In the genomic region with DNA sequence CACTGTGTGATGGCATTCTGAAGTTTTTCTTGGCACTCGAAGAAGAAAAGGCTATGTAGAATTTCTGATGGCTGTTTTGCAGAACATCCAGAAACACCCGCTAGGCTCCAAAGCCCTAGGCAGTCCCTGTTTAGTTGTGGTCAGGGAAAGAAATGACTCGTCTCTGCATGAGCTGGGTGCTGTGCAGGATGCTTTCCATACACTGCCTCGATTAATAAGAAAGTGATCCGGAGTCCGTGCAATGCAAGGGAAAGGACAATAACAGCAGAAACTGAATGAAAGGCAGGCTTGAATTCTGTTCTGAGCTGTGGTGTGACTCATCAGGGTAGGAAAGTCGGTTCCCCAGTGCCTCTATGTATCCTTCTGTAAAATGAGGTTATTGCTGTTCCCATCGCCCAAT, we compare ENCODE assay signal across 17 cellular contexts. TPM values are rescaled to one million over a fixed set of nuclear protein-coding genes. Genes with fewer than 3 reads are reported as not detected.
A peak's percentile ranks its signal among the peaks of the same experiment; 100 is the strongest.
DNase-seq lines count a peak whose midpoint lies in the region; ATAC-seq and TF ChIP-seq lines count a peak whose summit lies in the region.
"Had no signal": no experiment of that assay in that cellular context is flagged by ENCODE, and none has a peak within 500 bp of the region (broad histone marks: within the 10 kb centered on the region; RNA-seq: fewer than 3 reads in every experiment).

No MANE protein-coding gene starts in this region.

- H3K27me3 Mint-ChIP-seq in T-helper 17 cell = peaks cover 7% of the 10 kb centered on the region
- H3K27me3 Mint-ChIP-seq: activated CD4-positive, alpha-beta T cell treated with anti-CD3 and anti-CD28 coated beads for 36 hours; activated naive CD8-positive, alpha-beta T cell; central memory CD8-positive, alpha-beta T cell; stimulated activated memory B cell treated with anti-CD40 and anti-IgM and Interleukin-4, amounts not matched to agents 10 μg/mL and 1 μg/mL and 100 μg/mL, for 72 hours had no signal

- peaks cover 4% of the 10 kb centered on the region for H3K36me3 Mint-ChIP-seq in T-helper 17 cell (ENCODE audit: low read depth)
- H3K36me3 Mint-ChIP-seq: activated naive CD8-positive, alpha-beta T cell; stimulated activated memory B cell treated with anti-CD40 and anti-IgM and Interleukin-4, amounts not matched to agents 10 μg/mL and 1 μg/mL and 100 μg/mL, for 72 hours had no signal

- H3K27me3 ChIP-seq in HCT116 (ENCODE audit: insufficient read depth, low read length) = no peaks in the 10 kb centered on the region
- H3K27me3 ChIP-seq: BE2C had no signal

- H4K20me1 ChIP-seq in HCT116 (ENCODE audit: insufficient read depth) = no peaks in the 10 kb centered on the region

- peak overlapping the region; percentile 43 for H3K4me2 ChIP-seq in HCT116 (ENCODE audit: low read length)

- no peaks in the 10 kb centered on the region for H3K36me3 ChIP-seq in HCT116 (ENCODE audit: control insufficient read depth in 1 of 2, insufficient read depth in 2 of 2, low read length in 2 of 2)
- H3K36me3 ChIP-seq: BE2C, neutrophil had no signal

- H3K4me3 Mint-ChIP-seq in T-helper 17 cell = peak overlapping the region; percentile 47
- H3K4me3 Mint-ChIP-seq: activated CD4-positive, alpha-beta T cell treated with anti-CD3 and anti-CD28 coated beads for 36 hours; activated naive CD8-positive, alpha-beta T cell; central memory CD8-positive, alpha-beta T cell; stimulated activated memory B cell treated with anti-CD40 and anti-IgM and Interleukin-4, amounts not matched to agents 10 μg/mL and 1 μg/mL and 100 μg/mL, for 72 hours had no signal

- TF ChIP-seq CTCF in HCT116 (IDR thresholded peaks at IDR 0.05 in 2 of 3, conservative IDR thresholded peaks at IDR 0.05 in 1 of 3; ENCODE audit: borderline replicate concordance in 1 of 3, insufficient read depth in 1 of 3, low read depth in 2 of 3, low read length in 2 of 3) (no peak), fibroblast of mammary gland (conservative IDR thresholded peaks at IDR 0.05; ENCODE audit: control insufficient read depth, insufficient read depth, low read depth, low read length) (no peak)

- H3K79me2 ChIP-seq in HCT116 (ENCODE audit: insufficient read depth, low read length) = no peaks in the 10 kb centered on the region

- intact Hi-C loops in HCT116 (cut with micrococcal nuclease) = no loop called here

- RAD21 ChIA-PET in HCT116 (lab: Charles Lee; ENCODE audit: low non-redundant PET in 1 of 2, low total read pairs in 2 of 2, uncharacterized antibody in 2 of 2, unreplicated experiment in 2 of 2) = no interaction called here

- no peak for TF ChIP-seq POLR2A in HCT116 (IDR thresholded peaks at IDR 0.05; ENCODE audit: borderline replicate concordance, extremely low read depth, insufficient read depth, insufficient read length)

- no peak for DNase-seq in HCT116 (ENCODE audit: low read depth, low spot score)
- no peak for DNase-seq in T-helper 17 cell
- peak; percentile 65 for DNase-seq in fibroblast of mammary gland (ENCODE audit: low read depth)
- peak; percentile 37 for DNase-seq in stromal cell of bone marrow (ENCODE audit: low read depth)
- no peak for DNase-seq in stimulated activated CD4-positive, alpha-beta T cell treated with anti-CD3 and anti-CD28 coated beads, Interleukin-4, amount 100 ng/mL, for 4 hours
- no peak for DNase-seq in NCI-H1694 treated with DMSO at 0.1 percent for 48 hours (lab: John Stamatoyannopoulos, UW)
- DNase-seq in germinal center (ENCODE audit: low spot score) = no peak
- DNase-seq: activated CD4-positive, alpha-beta T cell treated with anti-CD3 and anti-CD28 coated beads for 36 hours; BE2C; effector CD8-positive, alpha-beta T cell; NCI-H1417; NCI-H774 had no signal

- H3K9me2 ChIP-seq in HCT116 (ENCODE audit: insufficient read depth) = no peaks in the 10 kb centered on the region

- H3K4me1 Mint-ChIP-seq in T-helper 17 cell = peaks cover 4% of the 10 kb centered on the region
- H3K4me1 Mint-ChIP-seq: activated CD4-positive, alpha-beta T cell treated with anti-CD3 and anti-CD28 coated beads for 36 hours; central memory CD8-positive, alpha-beta T cell; stimulated activated memory B cell treated with anti-CD40 and anti-IgM and Interleukin-4, amounts not matched to agents 10 μg/mL and 1 μg/mL and 100 μg/mL, for 72 hours had no signal

- CTCF ChIA-PET in HCT116 (lab: Charles Lee) = interaction anchor here (1.7 kb wide), 1 partner anchor 28 kb away, joined by 4 read pairs; no protein-coding TSS in a partner anchor

- H3K27ac Mint-ChIP-seq in T-helper 17 cell = no peak overlapping the region
- H3K27ac Mint-ChIP-seq: activated CD4-positive, alpha-beta T cell treated with anti-CD3 and anti-CD28 coated beads for 36 hours; activated naive CD8-positive, alpha-beta T cell; stimulated activated memory B cell treated with anti-CD40 and anti-IgM and Interleukin-4, amounts not matched to agents 10 μg/mL and 1 μg/mL and 100 μg/mL, for 72 hours had no signal

- no TSS peak for BruUV-seq in HCT116 (replicated peaks; lab: Mats Ljungman, UMichigan)

- ATAC-seq in HCT116 (peak; percentile 77), T-helper 17 cell (no peak)
- ATAC-seq: activated CD4-positive, alpha-beta T cell treated with anti-CD3 and anti-CD28 coated beads for 36 hours; esophagus mucosa; stimulated activated memory B cell treated with anti-CD40 and anti-IgM and Interleukin-4, amounts not matched to agents 10 μg/mL and 1 μg/mL and 100 μg/mL, for 72 hours had no signal

- H3K4me3 ChIP-seq in HCT116 (replicated peaks in 1 of 2; ENCODE audit: low read depth in 1 of 2, low read length in 2 of 2) (no peak overlapping the region), fibroblast of mammary gland (ENCODE audit: control insufficient read depth, low read depth, low read length) (no peak overlapping the region)

- H3K9me3 ChIP-seq in HCT116 (ENCODE audit: control insufficient read depth in 1 of 2, insufficient read depth in 1 of 2, low read depth in 1 of 2, low read length in 2 of 2) = no peaks in the 10 kb centered on the region
- H3K9me3 ChIP-seq in T-helper 17 cell (ENCODE audit: control insufficient read depth, low read length, poor library complexity, severe bottlenecking) = no peaks in the 10 kb centered on the region
- H3K9me3 ChIP-seq: BE2C, neutrophil had no signal

- no peak overlapping the region for H3K9ac ChIP-seq in HCT116 (ENCODE audit: low read length)

- no peak for TF ChIP-seq RAD21 in HCT116 (IDR thresholded peaks at IDR 0.05; ENCODE audit: low read depth)

- H3K27ac ChIP-seq in HCT116 (ENCODE audit: low read depth, low read length) = no peak overlapping the region
- H3K27ac ChIP-seq: neutrophil had no signal

- no peak overlapping the region for H2AFZ ChIP-seq in HCT116 (ENCODE audit: low read depth, low read length, poor library complexity, severe bottlenecking)

- peaks cover 11 to 25% of the 10 kb centered on the region in 2 experiments for H3K4me1 ChIP-seq in HCT116 (ENCODE audit: control insufficient read depth in 1 of 2, insufficient read depth in 2 of 2, low read length in 2 of 2)
- H3K4me1 ChIP-seq: BE2C had no signal

- POLR2A ChIA-PET in HCT116 (lab: Charles Lee) = no interaction called here

TF ChIP-seq in HCT116, 20 proteins besides CTCF, POLR2A, EP300 and RAD21 (continues in another document):
- TF ChIP-seq EZH2 (IDR thresholded peaks at IDR 0.05) (no peak), SP1 (IDR thresholded peaks at IDR 0.05; ENCODE audit: low read depth) (no peak), ELF1 (IDR thresholded peaks at IDR 0.05; ENCODE audit: borderline replicate concordance, low read depth) (no peak), ZNF274 (IDR thresholded peaks at IDR 0.05; ENCODE audit: low read depth, low read length) (no peak)
- TF ChIP-seq, protein P1, sequence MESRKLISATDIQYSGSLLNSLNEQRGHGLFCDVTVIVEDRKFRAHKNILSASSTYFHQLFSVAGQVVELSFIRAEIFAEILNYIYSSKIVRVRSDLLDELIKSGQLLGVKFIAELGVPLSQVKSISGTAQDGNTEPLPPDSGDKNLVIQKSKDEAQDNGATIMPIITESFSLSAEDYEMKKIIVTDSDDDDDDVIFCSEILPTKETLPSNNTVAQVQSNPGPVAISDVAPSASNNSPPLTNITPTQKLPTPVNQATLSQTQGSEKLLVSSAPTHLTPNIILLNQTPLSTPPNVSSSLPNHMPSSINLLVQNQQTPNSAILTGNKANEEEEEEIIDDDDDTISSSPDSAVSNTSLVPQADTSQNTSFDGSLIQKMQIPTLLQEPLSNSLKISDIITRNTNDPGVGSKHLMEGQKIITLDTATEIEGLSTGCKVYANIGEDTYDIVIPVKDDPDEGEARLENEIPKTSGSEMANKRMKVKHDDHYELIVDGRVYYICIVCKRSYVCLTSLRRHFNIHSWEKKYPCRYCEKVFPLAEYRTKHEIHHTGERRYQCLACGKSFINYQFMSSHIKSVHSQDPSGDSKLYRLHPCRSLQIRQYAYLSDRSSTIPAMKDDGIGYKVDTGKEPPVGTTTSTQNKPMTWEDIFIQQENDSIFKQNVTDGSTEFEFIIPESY (IDR thresholded peaks at IDR 0.05; ENCODE audit: extremely low read depth, insufficient replicate concordance, low read length) = no peak
- TF ChIP-seq, protein P2, sequence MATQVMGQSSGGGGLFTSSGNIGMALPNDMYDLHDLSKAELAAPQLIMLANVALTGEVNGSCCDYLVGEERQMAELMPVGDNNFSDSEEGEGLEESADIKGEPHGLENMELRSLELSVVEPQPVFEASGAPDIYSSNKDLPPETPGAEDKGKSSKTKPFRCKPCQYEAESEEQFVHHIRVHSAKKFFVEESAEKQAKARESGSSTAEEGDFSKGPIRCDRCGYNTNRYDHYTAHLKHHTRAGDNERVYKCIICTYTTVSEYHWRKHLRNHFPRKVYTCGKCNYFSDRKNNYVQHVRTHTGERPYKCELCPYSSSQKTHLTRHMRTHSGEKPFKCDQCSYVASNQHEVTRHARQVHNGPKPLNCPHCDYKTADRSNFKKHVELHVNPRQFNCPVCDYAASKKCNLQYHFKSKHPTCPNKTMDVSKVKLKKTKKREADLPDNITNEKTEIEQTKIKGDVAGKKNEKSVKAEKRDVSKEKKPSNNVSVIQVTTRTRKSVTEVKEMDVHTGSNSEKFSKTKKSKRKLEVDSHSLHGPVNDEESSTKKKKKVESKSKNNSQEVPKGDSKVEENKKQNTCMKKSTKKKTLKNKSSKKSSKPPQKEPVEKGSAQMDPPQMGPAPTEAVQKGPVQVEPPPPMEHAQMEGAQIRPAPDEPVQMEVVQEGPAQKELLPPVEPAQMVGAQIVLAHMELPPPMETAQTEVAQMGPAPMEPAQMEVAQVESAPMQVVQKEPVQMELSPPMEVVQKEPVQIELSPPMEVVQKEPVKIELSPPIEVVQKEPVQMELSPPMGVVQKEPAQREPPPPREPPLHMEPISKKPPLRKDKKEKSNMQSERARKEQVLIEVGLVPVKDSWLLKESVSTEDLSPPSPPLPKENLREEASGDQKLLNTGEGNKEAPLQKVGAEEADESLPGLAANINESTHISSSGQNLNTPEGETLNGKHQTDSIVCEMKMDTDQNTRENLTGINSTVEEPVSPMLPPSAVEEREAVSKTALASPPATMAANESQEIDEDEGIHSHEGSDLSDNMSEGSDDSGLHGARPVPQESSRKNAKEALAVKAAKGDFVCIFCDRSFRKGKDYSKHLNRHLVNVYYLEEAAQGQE (IDR thresholded peaks at IDR 0.05; ENCODE audit: low read depth) = no peak

RNA-seq across cellular contexts. Expression of a gene that starts 18.7 kb away (rescaled TPM):
- total RNA-seq in HCT116 (2021; ENCODE audit: unreplicated experiment) = 12.1 TPM
- polyA plus RNA-seq in HCT116 (2012) = 21.7 and 23.8 TPM in 2 replicates
- 1 to 10 TPM; 5.0 to 5.8 TPM for total RNA-seq in T-helper 17 cell

RNA-seq across cellular contexts. Expression of a gene that starts 43.6 kb away (rescaled TPM):
- total RNA-seq in HCT116 (2021; ENCODE audit: unreplicated experiment) = 69.8 TPM
- polyA plus RNA-seq in HCT116 (2012) = 59.0 and 66.6 TPM in 2 replicates
- total RNA-seq in T-helper 17 cell = 10 to 100 TPM; 42.4 to 47.3 TPM

Comparison
In these comparisons a context has a peak if more than half of its experiments do, and no peak if none do; other contexts are left out.
1. DNase-seq: peak in fibroblast of mammary gland (single experiment) and stromal cell of bone marrow (single experiment); none in HCT116 (single experiment), T-helper 17 cell (0 of 3), stimulated activated CD4-positive, alpha-beta T cell treated with anti-CD3 and anti-CD28 coated beads, Interleukin-4, amount 100 ng/mL, for 4 hours (0 of 2), NCI-H1694 treated with DMSO at 0.1 percent for 48 hours (single experiment) and germinal center (single experiment).